In the genomic region with DNA sequence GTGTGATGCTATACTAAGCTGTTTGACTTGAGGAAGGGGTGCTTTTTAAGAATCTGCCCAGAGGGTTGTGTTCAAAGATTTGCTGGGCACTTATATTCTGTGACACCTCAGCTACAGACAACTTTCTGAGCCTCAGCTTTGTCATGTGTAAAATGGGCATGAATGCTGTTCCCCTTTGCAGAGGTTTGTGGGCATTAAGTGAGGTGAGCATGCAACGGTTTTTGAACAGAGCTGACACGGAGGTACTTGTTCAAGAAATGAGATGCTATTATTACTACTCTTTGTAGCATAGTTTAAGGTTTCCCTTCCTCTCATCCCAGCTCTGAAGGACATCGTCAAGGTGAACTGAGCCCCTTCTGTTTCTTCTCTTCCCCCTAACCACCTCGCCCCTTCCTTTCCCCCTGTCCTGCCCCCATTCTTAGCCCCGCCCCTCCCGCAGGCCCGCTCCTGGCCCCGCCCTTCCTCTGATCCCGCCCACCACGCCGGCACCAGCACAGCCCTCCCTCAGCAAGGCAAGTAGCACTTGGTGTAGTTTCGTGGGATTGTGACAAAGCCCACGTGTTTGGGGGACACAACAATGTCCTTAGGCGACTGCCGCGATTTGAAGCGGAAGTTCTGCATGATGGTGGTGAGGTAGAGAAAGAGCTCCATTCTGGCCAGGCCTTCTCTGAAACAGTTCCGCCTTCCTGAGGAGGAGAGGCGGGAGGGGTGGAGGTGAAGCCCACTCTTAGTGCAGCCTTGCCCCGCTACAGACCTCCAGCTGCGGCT, we compare ENCODE assay signal across 10 cellular contexts. TPM values are rescaled to one million over a fixed set of nuclear protein-coding genes. Genes with fewer than 3 reads are reported as not detected.
DNase-seq lines count a peak whose midpoint lies in the region; ATAC-seq, FAIRE-seq and TF ChIP-seq lines count a peak whose summit lies in the region.
"Had no signal": no experiment of that assay in that cellular context is flagged by ENCODE, and none has a peak within 500 bp of the region (broad histone marks: within the 10 kb centered on the region; RNA-seq: fewer than 3 reads in every experiment).

No MANE protein-coding gene starts in this region.

- DNase-seq in GM12892 (ENCODE audit: insufficient read length), result peak; percentile 29
- peak; percentile 12 to 53 for DNase-seq in activated CD4-positive, alpha-beta T cell treated with anti-CD3 and anti-CD28 coated beads for 24 hours (ENCODE audit: low read depth in 2 of 2)
- peak in 1 of 2 donors; percentile 32 for DNase-seq in central memory CD8-positive, alpha-beta T cell (ENCODE audit: low spot score in 2 of 2)
- peak; percentile 62 for DNase-seq in stimulated activated CD4-positive, alpha-beta T cell treated with anti-CD3 and anti-CD28 coated beads, Interleukin-1b, Interleukin-23, amount 100 ng/mL, for 48 hours
- DNase-seq in 8988T, result no peak
- no peak for DNase-seq in AG08396 (ENCODE audit: low spot score)
- no peak for DNase-seq in kidney tubule cell (ENCODE audit: low spot score)
- DNase-seq: right cardiac atrium had no signal

- FAIRE-seq in GM12892 (lab: Jason Lieb, UNC), result peak; percentile 65

- H3K27me3 Mint-ChIP-seq in central memory CD8-positive, alpha-beta T cell, result peaks cover 58% of the 10 kb centered on the region

- H3K9me3 Mint-ChIP-seq in central memory CD8-positive, alpha-beta T cell, result no peaks in the 10 kb centered on the region

- no peaks in the 10 kb centered on the region for H3K36me3 Mint-ChIP-seq in central memory CD8-positive, alpha-beta T cell (ENCODE audit: insufficient read depth)

- peak; percentile 72 for ATAC-seq in central memory CD8-positive, alpha-beta T cell (replicated peaks; ENCODE audit: extremely low read depth, poor library complexity, severe bottlenecking)
- no peak for ATAC-seq in GM21390 (IDR thresholded peaks at IDR 0.05; ENCODE audit: unreplicated experiment)
- ATAC-seq: SK-N-SH treated with all-trans-retinoic acid at 6 μM for 48 hours had no signal

- TF ChIP-seq POLR2A in GM12892 (IDR thresholded peaks at IDR 0.05; ENCODE audit: low read depth, low read length), result no peak

- H3K4me3 Mint-ChIP-seq in central memory CD8-positive, alpha-beta T cell, result peak overlapping the region; percentile 73

- H3K27ac Mint-ChIP-seq in central memory CD8-positive, alpha-beta T cell (ENCODE audit: low read depth), result peak overlapping the region; percentile 27

- peaks cover 16% of the 10 kb centered on the region for H3K4me1 Mint-ChIP-seq in central memory CD8-positive, alpha-beta T cell

RNA-seq across cellular contexts. Expression of gene CYP2A7, which starts 26.1 kb away (rescaled TPM):
- polyA plus RNA-seq in GM12892 (2012; ENCODE audit: missing spikeins), result not detected
- polyA plus RNA-seq: right cardiac atrium had no signal

RNA-seq across cellular contexts. Expression of gene CYP2A6, which starts 57.9 kb away (rescaled TPM):
- polyA plus RNA-seq in GM12892 (2012; ENCODE audit: missing spikeins), result not detected
- polyA plus RNA-seq: right cardiac atrium had no signal

Comparison
In these comparisons a context has a peak if more than half of its experiments do, and no peak if none do; other contexts are left out.
1. DNase-seq: peak in GM12892 (single experiment), activated CD4-positive, alpha-beta T cell treated with anti-CD3 and anti-CD28 coated beads for 24 hours (2 of 2) and stimulated activated CD4-positive, alpha-beta T cell treated with anti-CD3 and anti-CD28 coated beads, Interleukin-1b, Interleukin-23, amount 100 ng/mL, for 48 hours (single experiment); none in 8988T (single experiment), AG08396 (single experiment) and kidney tubule cell (single experiment).